19 cellular contexts compared by ENCODE assay signal in the genomic region with DNA sequence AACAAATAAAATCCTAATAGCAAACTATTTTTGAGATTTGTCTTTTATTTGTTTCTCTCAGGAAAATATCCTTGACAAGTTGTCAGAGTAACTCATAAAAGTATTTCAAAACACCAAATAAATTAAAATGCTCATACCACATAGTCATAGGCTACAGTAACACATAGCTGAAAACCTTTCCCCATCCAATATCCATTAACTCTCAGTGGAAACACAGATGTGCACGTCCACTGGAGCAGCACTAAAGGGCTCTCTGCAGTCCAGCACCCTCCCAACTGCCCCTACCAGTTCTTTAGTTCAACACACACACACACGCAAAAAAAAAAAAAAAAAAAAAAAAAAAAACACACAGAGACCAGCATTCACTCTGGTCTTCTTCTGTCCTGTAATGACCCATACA. TPM values are rescaled to one million over a fixed set of nuclear protein-coding genes. Genes with fewer than 3 reads are reported as not detected.
DNase-seq lines count a peak whose midpoint lies in the region; ATAC-seq and TF ChIP-seq lines count a peak whose summit lies in the region.
"Had no signal": no experiment of that assay in that cellular context is flagged by ENCODE, and none has a peak within 500 bp of the region (broad histone marks: within the 10 kb centered on the region; RNA-seq: fewer than 3 reads in every experiment).

No MANE protein-coding gene starts in this region.

- no peak for TF ChIP-seq POLR2A in right lobe of liver (IDR thresholded peaks at IDR 0.05)

- H3K4me3 Mint-ChIP-seq in HFFc6 (peak overlapping the region; percentile 84), endodermal cell (no peak overlapping the region)
- no peak overlapping the region for H3K4me3 Mint-ChIP-seq in activated CD8-positive, alpha-beta memory T cell treated with anti-CD3 and anti-CD28 coated beads, Interleukin-2, amount 10 ng/mL, durations not matched to agents 7 days and 5 days
- H3K4me3 Mint-ChIP-seq: activated naive CD8-positive, alpha-beta T cell treated with anti-CD3 and anti-CD28 coated beads for 36 hours; natural killer cell had no signal

- H3K4me1 ChIP-seq in duodenal mucosa (ENCODE audit: control insufficient read depth in 1 of 2, insufficient read depth in 2 of 2, low read length in 2 of 2), result peaks cover 17% of the 10 kb centered on the region in 2 donors
- H3K4me1 ChIP-seq in right lobe of liver, result peaks cover 0 to 34% (median 5%) of the 10 kb centered on the region in 4 donors
- no peaks in the 10 kb centered on the region for H3K4me1 ChIP-seq in endodermal cell (ENCODE audit: control insufficient read depth, insufficient read depth, low read length)
- H3K4me1 ChIP-seq: HAP-1, parathyroid adenoma had no signal

- intact Hi-C loops in right lobe of liver (cut with DNase I), result no loop called here

- H3K27me3 ChIP-seq in duodenal mucosa (ENCODE audit: control insufficient read depth in 1 of 2, insufficient read depth in 2 of 2, low read length in 2 of 2) (no peaks in the 10 kb centered on the region), right lobe of liver (no peaks in the 10 kb centered on the region), endodermal cell (ENCODE audit: control insufficient read depth, insufficient read depth, low read length, poor library complexity, severe bottlenecking) (no peaks in the 10 kb centered on the region)

- ATAC-seq in right lobe of liver (no peak), HG02981 (IDR thresholded peaks at IDR 0.05; ENCODE audit: unreplicated experiment) (no peak), GM19397 (IDR thresholded peaks at IDR 0.05; ENCODE audit: unreplicated experiment) (no peak)
- no peak for ATAC-seq in activated CD8-positive, alpha-beta memory T cell treated with anti-CD3 and anti-CD28 coated beads, Interleukin-2, amount 10 ng/mL, durations not matched to agents 7 days and 5 days
- ATAC-seq: natural killer cell had no signal

- H3K9me3 ChIP-seq in duodenal mucosa (ENCODE audit: control insufficient read depth in 1 of 2, low read length in 2 of 2), result no peaks in the 10 kb centered on the region
- no peaks in the 10 kb centered on the region for H3K9me3 ChIP-seq in right lobe of liver
- peaks cover 8% of the 10 kb centered on the region for H3K9me3 ChIP-seq in endodermal cell (ENCODE audit: control insufficient read depth, low read length)
- H3K9me3 ChIP-seq: HAP-1 had no signal

- TF ChIP-seq CTCF in AG10803 (conservative IDR thresholded peaks at IDR 0.05; ENCODE audit: low read length) (no peak), HFFc6 (IDR thresholded peaks at IDR 0.05) (no peak), right lobe of liver (IDR thresholded peaks at IDR 0.05) (no peak), endodermal cell (conservative IDR thresholded peaks at IDR 0.05) (no peak)

- peak overlapping the region; percentile 82 for H3K27ac Mint-ChIP-seq in HFFc6
- H3K27ac Mint-ChIP-seq in endodermal cell, result no peak overlapping the region
- H3K27ac Mint-ChIP-seq in activated CD8-positive, alpha-beta memory T cell treated with anti-CD3 and anti-CD28 coated beads, Interleukin-2, amount 10 ng/mL, durations not matched to agents 7 days and 5 days, result no peak overlapping the region
- H3K27ac Mint-ChIP-seq: activated naive CD8-positive, alpha-beta T cell treated with anti-CD3 and anti-CD28 coated beads for 36 hours; activated T-helper 2 cell treated with anti-CD3 and anti-CD28 coated beads, Interferon-gamma antibody, Interleukin-2, Interleukin-4, amounts not matched to agents 10 μg/mL and 5 μg/mL and 100 μg/mL, durations not matched to agents 14 hours and 24 hours and 36 hours; natural killer cell had no signal

- DNase-seq in AG10803 (ENCODE audit: low read depth), result peak; percentile 77
- peak; percentile 35 for DNase-seq in HFFc6
- no peak for DNase-seq in right lobe of liver
- DNase-seq in endodermal cell, result no peak
- no peak for DNase-seq in activated CD8-positive, alpha-beta memory T cell treated with anti-CD3 and anti-CD28 coated beads, Interleukin-2, amount 10 ng/mL, durations not matched to agents 7 days and 5 days
- DNase-seq: activated naive CD8-positive, alpha-beta T cell treated with anti-CD3 and anti-CD28 coated beads for 36 hours; DMS79; foreskin melanocyte; natural killer cell; stimulated activated CD4-positive, alpha-beta T cell treated with anti-CD3 and anti-CD28 coated beads, Interleukin-2, amount 100 ng/mL, for 24 hours; stimulated activated naive CD4-positive, alpha-beta T cell had no signal

- CTCF ChIA-PET in activated CD8-positive, alpha-beta memory T cell treated with anti-CD3 and anti-CD28 coated beads, Interleukin-2, amount 10 ng/mL, durations not matched to agents 7 days and 5 days (lab: Charles Lee), result no interaction called here

- H3K4me3 ChIP-seq in AG10803 (ENCODE audit: low read length), result no peak overlapping the region
- H3K4me3 ChIP-seq in duodenal mucosa (ENCODE audit: low read depth in 1 of 2, low read length in 2 of 2), result no peak overlapping the region
- no peak overlapping the region for H3K4me3 ChIP-seq in right lobe of liver
- H3K4me3 ChIP-seq in endodermal cell (ENCODE audit: low read length), result no peak overlapping the region
- H3K4me3 ChIP-seq: HAP-1 had no signal

- 36% methylated on average over 2 of the region's 2 CpGs for WGBS in right lobe of liver (ENCODE audit: insufficient coverage, low coverage, low lambda C conversion rate, missing lambda C conversion rate)
- WGBS in endodermal cell (ENCODE audit: insufficient coverage in 1 of 2, insufficient read length in 1 of 2), 2 experiments, result 86% methylated on average over 2 of the region's 2 CpGs; no CpG with 5 or more reads in 1 of the 2 experiments

- no peaks in the 10 kb centered on the region for H3K36me3 ChIP-seq in duodenal mucosa (ENCODE audit: control insufficient read depth in 1 of 2, insufficient read depth in 2 of 2, low read length in 2 of 2)
- H3K36me3 ChIP-seq in right lobe of liver, result no peaks in the 10 kb centered on the region
- H3K36me3 ChIP-seq in endodermal cell (ENCODE audit: control insufficient read depth, insufficient read depth, low read length), result no peaks in the 10 kb centered on the region
- H3K36me3 ChIP-seq: HAP-1 had no signal

- H3K9me3 Mint-ChIP-seq in HFFc6 (peaks cover 13% of the 10 kb centered on the region), endodermal cell (no peaks in the 10 kb centered on the region)
- peaks cover 12% of the 10 kb centered on the region for H3K9me3 Mint-ChIP-seq in activated CD8-positive, alpha-beta memory T cell treated with anti-CD3 and anti-CD28 coated beads, Interleukin-2, amount 10 ng/mL, durations not matched to agents 7 days and 5 days (ENCODE audit: low read depth)

- H3K4me1 Mint-ChIP-seq in HFFc6 (ENCODE audit: low read depth) (peaks cover 60% of the 10 kb centered on the region), endodermal cell (peaks cover 8% of the 10 kb centered on the region)
- peaks cover 22% of the 10 kb centered on the region for H3K4me1 Mint-ChIP-seq in activated CD8-positive, alpha-beta memory T cell treated with anti-CD3 and anti-CD28 coated beads, Interleukin-2, amount 10 ng/mL, durations not matched to agents 7 days and 5 days

- peaks cover 4% of the 10 kb centered on the region; the same call in 1 of the 2 replicates for H3K27me3 Mint-ChIP-seq in HFFc6 (ENCODE audit: insufficient read depth)
- no peaks in the 10 kb centered on the region for H3K27me3 Mint-ChIP-seq in endodermal cell (ENCODE audit: insufficient read depth)
- peaks cover 14% of the 10 kb centered on the region for H3K27me3 Mint-ChIP-seq in activated CD8-positive, alpha-beta memory T cell treated with anti-CD3 and anti-CD28 coated beads, Interleukin-2, amount 10 ng/mL, durations not matched to agents 7 days and 5 days

- H3K36me3 Mint-ChIP-seq in HFFc6 (ENCODE audit: low read depth) (peaks cover 19% of the 10 kb centered on the region), endodermal cell (ENCODE audit: low read depth) (no peaks in the 10 kb centered on the region)
- H3K36me3 Mint-ChIP-seq in activated CD8-positive, alpha-beta memory T cell treated with anti-CD3 and anti-CD28 coated beads, Interleukin-2, amount 10 ng/mL, durations not matched to agents 7 days and 5 days, result peaks cover 9% of the 10 kb centered on the region
- H3K36me3 Mint-ChIP-seq: activated naive CD8-positive, alpha-beta T cell treated with anti-CD3 and anti-CD28 coated beads for 36 hours had no signal

- H3K9ac ChIP-seq in duodenal mucosa (ENCODE audit: low read depth in 1 of 2, low read length in 2 of 2) (no peak overlapping the region), endodermal cell (ENCODE audit: extremely low read depth, low read length, poor library complexity, severe bottlenecking) (no peak overlapping the region)
- H3K9ac ChIP-seq: parathyroid adenoma had no signal

- H3K27ac ChIP-seq in duodenal mucosa (ENCODE audit: low read depth, low read length) (peak overlapping the region; percentile 28), right lobe of liver (peak overlapping the region in 2 of 3 donors; percentile 56 to 65), endodermal cell (ENCODE audit: low read depth, low read length) (no peak overlapping the region)
- H3K27ac ChIP-seq: parathyroid adenoma, RWPE1 had no signal

RNA-seq across cellular contexts. Expression of a gene that starts 0.9 kb away (rescaled TPM):
- 1 to 10 TPM in 5 of 6 experiments, under 1 TPM in 1; 0.88 to 2.0 (median 1.5) TPM for total RNA-seq in HFFc6 (2021; fragmentation: NEBNext Ultra II Directional; extraction: Animal tissue kit (Norgen Biotek cat#: 25700))
- total RNA-seq in right lobe of liver, result 10 to 100 TPM; 26.7 to 62.0 (median 37.8) TPM
- total RNA-seq in endodermal cell, result 1 to 10 TPM; 1.9 to 4.0 TPM
- 0.61 TPM for polyA plus RNA-seq in endodermal cell (2013, experiment 1 of 2)
- polyA plus RNA-seq in endodermal cell (2013, experiment 2 of 2), result 0.41 TPM
- under 1 TPM in 1 of 2 experiments, not detected in 1; 0.41 TPM for total RNA-seq in activated CD8-positive, alpha-beta memory T cell treated with anti-CD3 and anti-CD28 coated beads, Interleukin-2, amount 10 ng/mL, durations not matched to agents 7 days and 5 days
- total RNA-seq: activated naive CD8-positive, alpha-beta T cell treated with anti-CD3 and anti-CD28 coated beads for 36 hours; activated T-helper 2 cell treated with anti-CD3 and anti-CD28 coated beads, Interferon-gamma antibody, Interleukin-2, Interleukin-4, amounts not matched to agents 10 μg/mL and 5 μg/mL and 100 μg/mL, durations not matched to agents 14 hours and 24 hours and 36 hours; natural killer cell; skeletal muscle tissue had no signal

Comparison
In these comparisons a context has a peak if more than half of its experiments do, and no peak if none do; other contexts are left out.
1. DNase-seq: peak in AG10803 (single experiment) and HFFc6 (single experiment); none in right lobe of liver (0 of 3), endodermal cell (single experiment) and activated CD8-positive, alpha-beta memory T cell treated with anti-CD3 and anti-CD28 coated beads, Interleukin-2, amount 10 ng/mL, durations not matched to agents 7 days and 5 days (single experiment).
2. RNA of a gene that starts 0.9 kb away (total RNA-seq): 26.7 to 62.0 TPM in right lobe of liver; 1.9 to 4.0 TPM in endodermal cell, 0.88 to 2.0 TPM in HFFc6 and 0.41 TPM in activated CD8-positive, alpha-beta memory T cell treated with anti-CD3 and anti-CD28 coated beads, Interleukin-2, amount 10 ng/mL, durations not matched to agents 7 days and 5 days; every median in the first group is over 4 times any median in the second.